Comparison of ENCODE assay signal across 14 cellular contexts in the genomic region with DNA sequence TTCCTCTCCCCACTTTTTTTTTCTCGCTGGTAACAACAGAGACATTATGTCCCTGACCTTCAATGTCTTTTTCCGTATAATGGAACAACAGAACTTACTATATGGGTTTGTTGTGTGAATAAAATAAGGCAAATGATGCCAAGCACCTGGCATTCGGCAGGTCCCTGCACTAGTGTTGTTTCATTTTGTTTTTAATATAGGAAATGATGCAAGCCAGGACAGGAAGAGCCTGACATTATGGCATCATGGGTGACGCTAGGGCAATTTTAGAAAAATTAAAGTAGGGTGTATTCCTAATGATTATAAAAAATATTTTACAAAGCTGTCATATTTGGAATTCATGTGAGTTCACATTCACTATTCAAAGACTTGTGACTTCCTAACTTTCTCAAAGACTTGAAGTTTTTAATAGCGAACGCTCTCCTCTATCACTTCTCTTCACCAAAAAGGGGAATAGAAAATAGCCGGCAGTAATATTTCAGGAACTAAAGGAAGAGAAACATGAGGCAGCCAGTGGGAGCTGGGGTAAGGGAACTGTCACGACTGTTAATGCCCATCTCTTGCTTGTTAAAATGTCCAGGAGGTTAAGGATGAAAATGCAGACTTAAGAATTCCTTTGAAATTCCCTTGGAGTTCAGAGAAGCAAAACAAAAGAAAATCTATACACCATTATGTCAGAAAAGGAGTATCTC.
A peak's percentile ranks its signal among the peaks of the same experiment; 100 is the strongest.
DNase-seq lines count a peak whose midpoint lies in the region; TF ChIP-seq lines count a peak whose summit lies in the region.
"Had no signal": no experiment of that assay in that cellular context is flagged by ENCODE, and none has a peak within 500 bp of the region (broad histone marks: within the 10 kb centered on the region; RNA-seq: fewer than 3 reads in every experiment).

No MANE protein-coding gene starts in this region.

- intact Hi-C loops in activated T-helper 1 cell treated with anti-CD3 and anti-CD28 coated beads, Interleukin-12 subunit alpha, Interleukin-12 subunit beta, Interleukin-2, Interleukin-4 antibody, amounts not matched to agents 30 ng/mL and 10 ng/mL and 1 ng/mL, durations not matched to agents 14 hours and 24 hours and 36 hours (cut with micrococcal nuclease): loop anchor here (5.0 kb wide), 1 partner anchor 936 kb away; no protein-coding TSS in a partner anchor
- intact Hi-C loops in lower leg skin (cut with DNase I; ENCODE audit: low total_unique reads): no loop called here

- peaks cover 84% of the 10 kb centered on the region for H3K36me3 Mint-ChIP-seq in activated T-helper 1 cell treated with anti-CD3 and anti-CD28 coated beads, Interleukin-12 subunit alpha, Interleukin-12 subunit beta, Interleukin-2, Interleukin-4 antibody, amounts not matched to agents 30 ng/mL and 10 ng/mL and 1 ng/mL, durations not matched to agents 14 hours and 24 hours and 36 hours (ENCODE audit: low read depth)

- H3K9me3 ChIP-seq in SJCRH30 (replicated peaks): no peaks in the 10 kb centered on the region
- H3K9me3 ChIP-seq: esophagus muscularis mucosa, ovary had no signal

- H3K4me3 ChIP-seq in lower leg skin (ENCODE audit: low read depth, poor library complexity, severe bottlenecking): no peak overlapping the region
- no peak overlapping the region for H3K4me3 ChIP-seq in SJCRH30
- H3K4me3 ChIP-seq in brain microvascular endothelial cell (ENCODE audit: low read depth, low read length): no peak overlapping the region
- H3K4me3 ChIP-seq: ovary had no signal

- peaks cover 95% of the 10 kb centered on the region for H3K4me1 Mint-ChIP-seq in activated T-helper 1 cell treated with anti-CD3 and anti-CD28 coated beads, Interleukin-12 subunit alpha, Interleukin-12 subunit beta, Interleukin-2, Interleukin-4 antibody, amounts not matched to agents 30 ng/mL and 10 ng/mL and 1 ng/mL, durations not matched to agents 14 hours and 24 hours and 36 hours (ENCODE audit: low read depth)

- TF ChIP-seq CTCF in lower leg skin (IDR thresholded peaks at IDR 0.05) (no peak), brain microvascular endothelial cell (IDR thresholded peaks at IDR 0.05; ENCODE audit: low read depth, low read length, missing control alignments) (no peak)

- 67 to 75% methylated on average over 8 of the region's 8 CpGs for WGBS in lower leg skin, 2 donors

- H3K27me3 Mint-ChIP-seq in activated T-helper 1 cell treated with anti-CD3 and anti-CD28 coated beads, Interleukin-12 subunit alpha, Interleukin-12 subunit beta, Interleukin-2, Interleukin-4 antibody, amounts not matched to agents 30 ng/mL and 10 ng/mL and 1 ng/mL, durations not matched to agents 14 hours and 24 hours and 36 hours (ENCODE audit: insufficient read depth): no peaks in the 10 kb centered on the region

- in situ Hi-C loops in KBM-7 (cut with MboI; ENCODE audit: low pct_unique_long_range_greater_than_20kb, low sequenced_read_pairs) (no loop called here), brain microvascular endothelial cell (cut with HindIII; ENCODE audit: low pct_ligation_motif_present, low sequenced_read_pairs) (no loop called here)

- H3K27ac ChIP-seq in SJCRH30 (no peak overlapping the region), brain microvascular endothelial cell (no peak overlapping the region)
- H3K27ac ChIP-seq: esophagus muscularis mucosa had no signal

- H3K27me3 ChIP-seq in SJCRH30: 0 out of 2 replicates have a peak, but pooled peaks cover 5% of the 10 kb centered on the region
- peaks cover 6% of the 10 kb centered on the region for H3K27me3 ChIP-seq in brain microvascular endothelial cell (replicated peaks)
- H3K27me3 ChIP-seq: ovary had no signal

- DNase-seq in AML-193 (lab: John Stamatoyannopoulos, UW) (peak; percentile 17 to 45), KBM-7 (peak; percentile 40), midbrain (lab: John Stamatoyannopoulos, UW) (peak; percentile 26), lower leg skin (ENCODE audit: low spot score in 2 of 2) (no peak), SJCRH30 (no peak), GDM1 (lab: John Stamatoyannopoulos, UW) (no peak), brain microvascular endothelial cell (no peak)
- DNase-seq in activated T-helper 1 cell treated with anti-CD3 and anti-CD28 coated beads, Interleukin-12 subunit alpha, Interleukin-12 subunit beta, Interleukin-2, Interleukin-4 antibody, amounts not matched to agents 30 ng/mL and 10 ng/mL and 1 ng/mL, durations not matched to agents 14 hours and 24 hours and 36 hours (ENCODE audit: low spot score): no peak
- DNase-seq: GOT3; NCI-H446; ovary; stimulated activated CD4-positive, alpha-beta T cell treated with anti-CD3 and anti-CD28 coated beads, Interleukin-4, amount 100 ng/mL, for 24 hours; substantia nigra had no signal

- H3K27ac Mint-ChIP-seq in activated T-helper 1 cell treated with anti-CD3 and anti-CD28 coated beads, Interleukin-12 subunit alpha, Interleukin-12 subunit beta, Interleukin-2, Interleukin-4 antibody, amounts not matched to agents 30 ng/mL and 10 ng/mL and 1 ng/mL, durations not matched to agents 14 hours and 24 hours and 36 hours: peak overlapping the region; percentile 95

- H3K4me3 Mint-ChIP-seq in activated T-helper 1 cell treated with anti-CD3 and anti-CD28 coated beads, Interleukin-12 subunit alpha, Interleukin-12 subunit beta, Interleukin-2, Interleukin-4 antibody, amounts not matched to agents 30 ng/mL and 10 ng/mL and 1 ng/mL, durations not matched to agents 14 hours and 24 hours and 36 hours: peak overlapping the region; percentile 81

- no peaks in the 10 kb centered on the region for H3K9me3 Mint-ChIP-seq in activated T-helper 1 cell treated with anti-CD3 and anti-CD28 coated beads, Interleukin-12 subunit alpha, Interleukin-12 subunit beta, Interleukin-2, Interleukin-4 antibody, amounts not matched to agents 30 ng/mL and 10 ng/mL and 1 ng/mL, durations not matched to agents 14 hours and 24 hours and 36 hours

- H3K36me3 ChIP-seq in SJCRH30: no peaks in the 10 kb centered on the region
- no peaks in the 10 kb centered on the region for H3K36me3 ChIP-seq in brain microvascular endothelial cell (replicated peaks)
- H3K36me3 ChIP-seq: ovary had no signal

- no peaks in the 10 kb centered on the region for H3K4me1 ChIP-seq in SJCRH30
- H3K4me1 ChIP-seq: esophagus muscularis mucosa had no signal

- TF ChIP-seq POLR2A in lower leg skin (IDR thresholded peaks at IDR 0.05): no peak

Comparison
In these comparisons a context has a peak if more than half of its experiments do, and no peak if none do; other contexts are left out.
1. DNase-seq: peak in AML-193 (2 of 2), KBM-7 (single experiment) and midbrain (single experiment); none in activated T-helper 1 cell treated with anti-CD3 and anti-CD28 coated beads, Interleukin-12 subunit alpha, Interleukin-12 subunit beta, Interleukin-2, Interleukin-4 antibody, amounts not matched to agents 30 ng/mL and 10 ng/mL and 1 ng/mL, durations not matched to agents 14 hours and 24 hours and 36 hours (single experiment), lower leg skin (0 of 2), SJCRH30 (0 of 2), GDM1 (single experiment) and brain microvascular endothelial cell (single experiment).